In genomic region chrX:136128743-136129142, GRCh38 we compare ENCODE assay signal across 33 cellular contexts.
"Had no signal": no experiment of that assay in that cellular context is flagged by ENCODE, and none has a peak within 500 bp of the region (broad histone marks: within the 10 kb centered on the region; RNA-seq: fewer than 3 reads in every experiment).

No MANE protein-coding gene starts in this region.

- H3K4me3 ChIP-seq: cardiac muscle cell, SJCRH30, SK-N-MC had no signal

- H3K27me3 ChIP-seq: cardiac muscle cell, SJCRH30 had no signal

- ATAC-seq: activated CD8-positive, alpha-beta memory T cell treated with anti-CD3 and anti-CD28 coated beads, Interleukin-2, amount 10 ng/mL, durations not matched to agents 7 days and 5 days; activated naive CD4-positive, alpha-beta T cell treated with anti-CD3 and anti-CD28 coated beads, Interleukin-2, amount 50 U/mL, for 72 hours; Panc1 had no signal

- H3K27ac Mint-ChIP-seq: activated CD4-positive, alpha-beta memory T cell treated with anti-CD3 and anti-CD28 coated beads, Interleukin-2, amount 10 ng/mL, durations not matched to agents 7 days and 5 days; activated CD8-positive, alpha-beta memory T cell treated with anti-CD3 and anti-CD28 coated beads, Interleukin-2, amount 10 ng/mL, durations not matched to agents 7 days and 5 days; activated naive CD4-positive, alpha-beta T cell treated with anti-CD3 and anti-CD28 coated beads, Interleukin-2, amount 50 U/mL, for 72 hours; activated T-helper 2 cell treated with anti-CD3 and anti-CD28 coated beads, Interferon-gamma antibody, Interleukin-2, Interleukin-4, amounts not matched to agents 10 μg/mL and 5 μg/mL and 100 μg/mL, durations not matched to agents 14 hours and 24 hours and 36 hours had no signal

- H3K27me3 Mint-ChIP-seq: activated CD4-positive, alpha-beta memory T cell treated with anti-CD3 and anti-CD28 coated beads, Interleukin-2, amount 10 ng/mL, durations not matched to agents 7 days and 5 days; activated CD8-positive, alpha-beta memory T cell treated with anti-CD3 and anti-CD28 coated beads, Interleukin-2, amount 10 ng/mL, durations not matched to agents 7 days and 5 days; central memory CD8-positive, alpha-beta T cell had no signal

- H3K9me3 ChIP-seq: SJCRH30 had no signal

- H3K4me1 ChIP-seq: SJCRH30 had no signal

- H3K4me3 Mint-ChIP-seq: activated CD4-positive, alpha-beta memory T cell treated with anti-CD3 and anti-CD28 coated beads, Interleukin-2, amount 10 ng/mL, durations not matched to agents 7 days and 5 days; activated CD8-positive, alpha-beta memory T cell treated with anti-CD3 and anti-CD28 coated beads, Interleukin-2, amount 10 ng/mL, durations not matched to agents 7 days and 5 days; central memory CD8-positive, alpha-beta T cell had no signal

- H3K36me3 ChIP-seq: cardiac muscle cell, SJCRH30, WERI-Rb-1 had no signal

- DNase-seq: activated CD4-positive, alpha-beta memory T cell treated with anti-CD3 and anti-CD28 coated beads, Interleukin-2, amount 10 ng/mL, durations not matched to agents 7 days and 5 days; activated CD4-positive, alpha-beta T cell treated with anti-CD3 and anti-CD28 coated beads for 1 hour; activated CD4-positive, alpha-beta T cell treated with anti-CD3 and anti-CD28 coated beads for 48 hours; activated CD4-positive, CD25-positive, alpha-beta regulatory T cell; activated CD8-positive, alpha-beta memory T cell treated with anti-CD3 and anti-CD28 coated beads for 24 hours; activated CD8-positive, alpha-beta memory T cell treated with anti-CD3 and anti-CD28 coated beads, Interleukin-2, amount 10 ng/mL, durations not matched to agents 7 days and 5 days; activated CD8-positive, alpha-beta memory T cell treated with anti-CD3 and anti-CD28 coated beads, Interleukin-2, amount 50 U/mL, for 48 hours; activated gamma-delta T cell; activated naive CD4-positive, alpha-beta T cell treated with Interleukin-2 at 50 U/mL for 16 hours; amniotic stem cell; aorta; Karpas-422; KBM-7; NCI-H1105 treated with DMSO at 0.1 percent for 48 hours; NCI-H1436; NCI-H1694; NCI-H1930; NCI-H2081 treated with DMSO at 0.1 percent for 48 hours; NCI-H226; NCI-H446 treated with DMSO at 0.1 percent for 48 hours; NCI-H524; NCI-H69; NCI-H82; SHP77; SJCRH30; T1000; WERI-Rb-1 had no signal

- H3K4me1 Mint-ChIP-seq: central memory CD8-positive, alpha-beta T cell had no signal

- H3K36me3 Mint-ChIP-seq: activated naive CD4-positive, alpha-beta T cell treated with anti-CD3 and anti-CD28 coated beads, Interleukin-2, amount 50 U/mL, for 72 hours had no signal

- H3K27ac ChIP-seq: cardiac muscle cell, SJCRH30, SK-N-MC, WERI-Rb-1 had no signal

- H3K9me3 Mint-ChIP-seq: activated naive CD4-positive, alpha-beta T cell treated with anti-CD3 and anti-CD28 coated beads, Interleukin-2, amount 50 U/mL, for 72 hours; activated T-helper 2 cell treated with anti-CD3 and anti-CD28 coated beads, Interferon-gamma antibody, Interleukin-2, Interleukin-4, amounts not matched to agents 10 μg/mL and 5 μg/mL and 100 μg/mL, durations not matched to agents 14 hours and 24 hours and 36 hours; central memory CD8-positive, alpha-beta T cell had no signal
